8 cellular contexts compared by ENCODE assay signal in the genomic region with DNA sequence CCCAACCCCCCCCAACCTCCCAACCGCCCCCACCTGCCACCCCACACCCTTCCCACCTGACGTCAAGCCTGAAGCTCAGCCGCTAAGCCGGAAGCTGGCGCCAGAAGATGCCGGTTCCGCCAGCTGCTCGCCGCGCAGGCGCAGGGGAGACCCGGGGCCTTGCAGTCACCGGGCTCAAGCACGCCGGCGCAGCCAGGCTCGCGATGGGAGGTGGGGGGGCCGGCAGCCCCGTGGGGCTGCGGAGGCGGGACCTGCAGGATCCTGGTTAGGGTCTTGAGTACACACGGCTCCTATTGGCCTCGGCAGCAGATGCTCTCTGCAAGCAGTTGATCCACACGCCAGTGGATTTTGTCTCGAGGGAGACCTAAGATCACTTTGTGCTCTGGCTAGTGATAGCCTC. TPM values are rescaled to one million over a fixed set of nuclear protein-coding genes. Genes with fewer than 3 reads are reported as not detected.
DNase-seq lines count a peak whose midpoint lies in the region; TF ChIP-seq lines count a peak whose summit lies in the region.

A gene (minus strand): TSS at position 109 of the 400 bp plus-strand sequence. CDS start 4,268 bp downstream, outside the sequence.

- H3K36me3 ChIP-seq in SJSA1, result peaks cover 13% of the 10 kb centered on the region

- no peaks in the 10 kb centered on the region for H3K27me3 ChIP-seq in SJSA1 (replicated peaks)

- H3K9me3 Mint-ChIP-seq in activated naive CD4-positive, alpha-beta T cell treated with anti-CD3 and anti-CD28 coated beads for 36 hours, result peaks cover 11% of the 10 kb centered on the region

- H3K27ac ChIP-seq in SJSA1 (no peak within 1 kb of the TSS), substantia nigra (ENCODE audit: low read depth, low read length, poor library complexity, severe bottlenecking) (peak within 1 kb of the TSS; percentile 68)

- peaks cover 23% of the 10 kb centered on the region for H3K36me3 Mint-ChIP-seq in activated naive CD4-positive, alpha-beta T cell treated with anti-CD3 and anti-CD28 coated beads for 36 hours (ENCODE audit: low read depth)

- CTCF ChIA-PET in HEK293T (lab: Yijun Ruan, JAX), result no interaction called here
- CTCF ChIA-PET in activated naive CD4-positive, alpha-beta T cell treated with anti-CD3 and anti-CD28 coated beads for 36 hours (lab: Charles Lee), result no interaction called here

- intact Hi-C loops in activated naive CD4-positive, alpha-beta T cell treated with anti-CD3 and anti-CD28 coated beads for 36 hours (cut with micrococcal nuclease), result loop anchor here (5.0 kb wide), 3 partner anchors 192 to 1648 kb away; a partner anchor contains a TSS

- no peaks in the 10 kb centered on the region for H3K9me3 ChIP-seq in SJSA1 (replicated peaks)

- POLR2A ChIA-PET in HEK293T (lab: Yijun Ruan, JAX), result no interaction called here

- peaks cover 36% of the 10 kb centered on the region for H3K4me1 Mint-ChIP-seq in activated naive CD4-positive, alpha-beta T cell treated with anti-CD3 and anti-CD28 coated beads for 36 hours (ENCODE audit: low read depth)

- peak; percentile 98 for DNase-seq in GM03348 (ENCODE audit: low spot score)
- peak; percentile 65 for DNase-seq in HEK293T (ENCODE audit: extremely low spot score)
- DNase-seq in MV-4-11 (lab: John Stamatoyannopoulos, UW), result peak; percentile 85
- peak; percentile 77 to 94 for DNase-seq in SJSA1 (ENCODE audit: low read depth in 1 of 2, low spot score in 2 of 2)
- peak; percentile 90 for DNase-seq in activated naive CD4-positive, alpha-beta T cell treated with anti-CD3 and anti-CD28 coated beads for 36 hours
- DNase-seq in germinal center (ENCODE audit: low spot score), result peak; percentile 91
- DNase-seq in non-pigmented ciliary epithelial cell (ENCODE audit: low read depth), result peak; percentile 84
- DNase-seq in substantia nigra (lab: John Stamatoyannopoulos, UW), result peak; percentile 26 to 94 (median 81)

- peak within 1 kb of the TSS; percentile 73 for H3K4me3 Mint-ChIP-seq in activated naive CD4-positive, alpha-beta T cell treated with anti-CD3 and anti-CD28 coated beads for 36 hours

- peak within 1 kb of the TSS; percentile 42 for H3K4me3 ChIP-seq in SJSA1

- peaks cover 19% of the 10 kb centered on the region for H3K4me1 ChIP-seq in SJSA1 (replicated peaks)

- H3K27ac Mint-ChIP-seq in activated naive CD4-positive, alpha-beta T cell treated with anti-CD3 and anti-CD28 coated beads for 36 hours, result peak within 1 kb of the TSS; percentile 68

- no peaks in the 10 kb centered on the region for H3K27me3 Mint-ChIP-seq in activated naive CD4-positive, alpha-beta T cell treated with anti-CD3 and anti-CD28 coated beads for 36 hours (ENCODE audit: low read depth)

TF ChIP-seq in HEK293T, 16 proteins besides CTCF, POLR2A, EP300 and RAD21:
- no peak for TF ChIP-seq HDGF (IDR thresholded peaks at IDR 0.05; ENCODE audit: borderline replicate concordance)
- TF ChIP-seq L3MBTL2 (conservative IDR thresholded peaks at IDR 0.05), result peak; percentile 79
- no peak for TF ChIP-seq ZNF384 (IDR thresholded peaks at IDR 0.05)
- TF ChIP-seq, protein P1, sequence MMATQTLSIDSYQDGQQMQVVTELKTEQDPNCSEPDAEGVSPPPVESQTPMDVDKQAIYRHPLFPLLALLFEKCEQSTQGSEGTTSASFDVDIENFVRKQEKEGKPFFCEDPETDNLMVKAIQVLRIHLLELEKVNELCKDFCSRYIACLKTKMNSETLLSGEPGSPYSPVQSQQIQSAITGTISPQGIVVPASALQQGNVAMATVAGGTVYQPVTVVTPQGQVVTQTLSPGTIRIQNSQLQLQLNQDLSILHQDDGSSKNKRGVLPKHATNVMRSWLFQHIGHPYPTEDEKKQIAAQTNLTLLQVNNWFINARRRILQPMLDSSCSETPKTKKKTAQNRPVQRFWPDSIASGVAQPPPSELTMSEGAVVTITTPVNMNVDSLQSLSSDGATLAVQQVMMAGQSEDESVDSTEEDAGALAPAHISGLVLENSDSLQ (IDR thresholded peaks at IDR 0.05), result no peak
- no peak for TF ChIP-seq FOXK2 (IDR thresholded peaks at IDR 0.05)
- TF ChIP-seq FOXM1 (IDR thresholded peaks at IDR 0.05; ENCODE audit: borderline replicate concordance), result no peak
TF ChIP-seq in HEK293T: peak in this region for 1.

RNA-seq across cellular contexts. Expression of the gene that starts here (rescaled TPM):
- total RNA-seq in SJSA1 (2014; rRNA removed; shearing (Covaris generic)), result 23.1 and 24.5 TPM in 2 replicates
- 1 to 10 TPM; 4.9 to 5.4 TPM for total RNA-seq in activated naive CD4-positive, alpha-beta T cell treated with anti-CD3 and anti-CD28 coated beads for 36 hours
